ENCODE assay signal across 8 cellular contexts in genomic region chr15:90143176-90143655, GRCh38. TPM values are rescaled to one million over a fixed set of nuclear protein-coding genes. Genes with fewer than 3 reads are reported as not detected.
DNase-seq lines count a peak whose midpoint lies in the region; ATAC-seq lines count a peak whose summit lies in the region.

No MANE protein-coding gene starts in this region.

- no peak overlapping the region; the same call in 1 of the 2 replicates for H3K27ac ChIP-seq in SJCRH30

- DNase-seq in NCI-H1694 (lab: John Stamatoyannopoulos, UW) (peak; percentile 29), NCI-H1694 treated with DMSO at 0.1 percent for 48 hours (lab: John Stamatoyannopoulos, UW) (no peak), KBM-7 (peak; percentile 90), SJCRH30 (peak; percentile 94 to 96), activated gamma-delta T cell treated with Interleukin-2 at 50 U/mL for 16 hours (peak; percentile 55), cardiac septum (ENCODE audit: low spot score) (peak; percentile 80), sciatic nerve (ENCODE audit: low spot score) (peak; percentile 64), dedifferentiated amniotic fluid mesenchymal stem cell (ENCODE audit: extremely low spot score) (no peak)

- ATAC-seq in sciatic nerve: peak; percentile 61

- intact Hi-C loops in cardiac septum (cut with DNase I) (loop anchor here (5.0 kb wide), 1 partner anchor 46 kb away; no protein-coding TSS in a partner anchor), sciatic nerve (cut with DNase I) (no loop called here)

- 0 out of 2 replicates have a peak, but pooled peaks cover 2% of the 10 kb centered on the region for H3K27me3 ChIP-seq in SJCRH30

- H3K4me1 ChIP-seq in SJCRH30: peaks cover 22% of the 10 kb centered on the region

- H3K36me3 ChIP-seq in SJCRH30: no peaks in the 10 kb centered on the region

- peak overlapping the region; percentile 11 for H3K4me3 ChIP-seq in SJCRH30

- in situ Hi-C loops in KBM-7 (cut with MboI; ENCODE audit: low pct_unique_long_range_greater_than_20kb, low sequenced_read_pairs): no loop called here

- no peaks in the 10 kb centered on the region for H3K9me3 ChIP-seq in SJCRH30 (replicated peaks)

RNA-seq across cellular contexts. Expression of gene IDH2, which starts 40.9 kb away (rescaled TPM):
- total RNA-seq in SJCRH30 (2014; rRNA removed; shearing (Covaris generic)): 96.9 and 102 TPM in 2 replicates
- total RNA-seq in cardiac septum: 455 TPM
- 18.5 TPM for total RNA-seq in sciatic nerve

RNA-seq across cellular contexts. Expression of gene SEMA4B, which starts 57.9 kb away (rescaled TPM):
- 2.1 and 2.2 TPM in 2 replicates for total RNA-seq in SJCRH30 (2014; rRNA removed; shearing (Covaris generic))
- total RNA-seq in cardiac septum (21.2 TPM), sciatic nerve (55.9 TPM)

Comparison
In these comparisons a context has a peak if more than half of its experiments do, and no peak if none do; other contexts are left out.
1. DNase-seq: peak in NCI-H1694 (single experiment), KBM-7 (single experiment), SJCRH30 (2 of 2), activated gamma-delta T cell treated with Interleukin-2 at 50 U/mL for 16 hours (single experiment), cardiac septum (single experiment) and sciatic nerve (single experiment); none in NCI-H1694 treated with DMSO at 0.1 percent for 48 hours (single experiment) and dedifferentiated amniotic fluid mesenchymal stem cell (single experiment).